8 cellular contexts compared by ENCODE assay signal in the genomic region with DNA sequence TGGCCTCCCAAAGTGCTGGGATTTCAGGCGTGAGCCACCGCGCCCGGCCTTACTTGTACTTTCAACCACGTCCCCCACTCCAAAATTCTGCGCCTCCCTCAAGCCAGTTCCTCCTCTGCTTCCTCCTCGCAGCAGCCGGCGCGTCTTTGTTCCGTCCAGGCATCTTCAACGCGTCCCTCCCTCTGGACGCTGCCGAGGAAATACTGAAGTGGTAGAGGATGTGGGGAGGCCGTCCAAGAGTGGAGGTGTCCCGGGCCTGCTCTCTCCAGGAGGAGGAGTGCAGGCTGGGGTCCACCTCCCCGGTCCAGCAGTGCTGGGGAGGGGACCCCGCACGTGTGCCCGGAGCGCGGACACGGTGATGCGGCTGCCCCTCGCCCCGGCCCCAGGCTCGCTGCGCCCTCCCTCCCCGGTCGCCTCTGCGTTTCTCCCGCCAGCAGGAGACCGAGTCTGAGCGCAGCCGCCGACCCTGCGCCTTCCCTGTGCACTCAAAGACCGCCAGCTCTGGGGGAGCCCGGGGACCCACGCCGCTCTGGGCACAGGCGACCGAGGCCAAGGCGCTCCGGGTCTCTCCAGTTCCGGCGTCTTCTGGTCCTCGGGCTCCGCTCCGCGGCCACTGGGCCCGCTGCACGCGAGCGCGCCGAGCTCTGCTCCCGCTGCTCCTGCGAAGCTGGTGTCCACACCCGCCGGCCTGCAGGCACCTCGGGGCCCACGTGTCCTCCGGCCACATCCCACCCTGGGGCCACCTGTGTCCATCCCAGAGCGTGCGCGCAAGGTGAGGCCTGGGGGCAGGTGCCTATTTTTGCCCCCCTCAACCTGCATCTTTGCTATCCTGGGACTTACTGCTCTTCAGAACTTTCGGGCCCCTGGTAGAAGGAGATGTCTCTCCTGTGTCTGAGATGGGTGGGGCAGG. TPM values are rescaled to one million over a fixed set of nuclear protein-coding genes. Genes with fewer than 3 reads are reported as not detected.
DNase-seq lines count a peak whose midpoint lies in the region; ATAC-seq and TF ChIP-seq lines count a peak whose summit lies in the region.

No MANE protein-coding gene starts in this region.

- H3K27ac ChIP-seq in PC-3 (ENCODE audit: low read length) (no peak overlapping the region), heart right ventricle (no peak overlapping the region), prostate gland (no peak overlapping the region), uterus (no peak overlapping the region)

- TF ChIP-seq POLR2A in prostate gland (IDR thresholded peaks at IDR 0.05) (no peak), uterus (IDR thresholded peaks at IDR 0.05) (no peak)

- H3K9me3 Mint-ChIP-seq in activated naive CD4-positive, alpha-beta T cell treated with anti-CD3 and anti-CD28 coated beads, Interleukin-2, amount 50 U/mL, for 24 hours, result no peaks in the 10 kb centered on the region

- H3F3A ChIP-seq in PC-3 (ENCODE audit: low read length, unreplicated experiment), result no peaks in the 10 kb centered on the region

- peak overlapping the region; percentile 66 for H2AFZ ChIP-seq in PC-3 (ENCODE audit: low read length)

- CTCF ChIA-PET in AG04449 (lab: Yijun Ruan, JAX) (interaction anchor here (0.6 to 1.2 kb wide), 10 partner anchors 13 to 168 kb away, joined by 3 to 7 read pairs (median 3); no protein-coding TSS in a partner anchor), PC-3 (lab: Charles Lee) (interaction anchor here (0.5 to 1.0 kb wide), 2 partner anchors 86 to 92 kb away, joined by 4 to 11 read pairs; no protein-coding TSS in a partner anchor)

- H3K9ac ChIP-seq in PC-3 (ENCODE audit: low read length), result no peak overlapping the region

- H3K79me2 ChIP-seq in PC-3 (ENCODE audit: low read length), result no peaks in the 10 kb centered on the region

- peaks cover 14% of the 10 kb centered on the region for H3K4me1 Mint-ChIP-seq in activated naive CD4-positive, alpha-beta T cell treated with anti-CD3 and anti-CD28 coated beads, Interleukin-2, amount 50 U/mL, for 24 hours

- H3K4me1 ChIP-seq in PC-3 (ENCODE audit: insufficient read depth, low read length) (no peaks in the 10 kb centered on the region), heart right ventricle (peaks cover 0 to 11% (median 9%) of the 10 kb centered on the region in 9 donors), prostate gland (replicated peaks) (peaks cover 3% of the 10 kb centered on the region), uterus (no peaks in the 10 kb centered on the region)

- H3K4me2 ChIP-seq in PC-3 (ENCODE audit: low read length), result peak overlapping the region; percentile 67

- TF ChIP-seq CTCF in AG04449 (IDR thresholded peaks at IDR 0.05; ENCODE audit: insufficient read depth, low read length, missing control alignments), result peak; percentile 63
- TF ChIP-seq CTCF in PC-3 (conservative IDR thresholded peaks at IDR 0.05; ENCODE audit: low read depth, low read length), result peak; percentile 58
- TF ChIP-seq CTCF in heart right ventricle (IDR thresholded peaks at IDR 0.05), result peak in 8 of 9 donors; percentile 31 to 70 (median 64)
- TF ChIP-seq CTCF in prostate gland (IDR thresholded peaks at IDR 0.05), result peak in 2 of 4 experiments; percentile 37 to 41
- TF ChIP-seq CTCF in uterus (IDR thresholded peaks at IDR 0.05), result peak in 3 of 4 experiments; percentile 8 to 55 (median 26)

- no TSS peak for BruUV-seq in PC-3 (replicated peaks; lab: Mats Ljungman, UMichigan)

- ATAC-seq in PC-3, result peak; percentile 98
- ATAC-seq in heart right ventricle, result peak; percentile 84 to 95 (median 91)
- no peak for ATAC-seq in GM19452 (IDR thresholded peaks at IDR 0.05; ENCODE audit: unreplicated experiment)

- H3K36me3 ChIP-seq in PC-3 (ENCODE audit: low read depth, low read length) (no peaks in the 10 kb centered on the region), heart right ventricle (no peaks in the 10 kb centered on the region), prostate gland (no peaks in the 10 kb centered on the region), uterus (no peaks in the 10 kb centered on the region)

- peak overlapping the region; percentile 41 for H3K27ac Mint-ChIP-seq in activated naive CD4-positive, alpha-beta T cell treated with anti-CD3 and anti-CD28 coated beads, Interleukin-2, amount 50 U/mL, for 24 hours

- H3K27me3 Mint-ChIP-seq in activated naive CD4-positive, alpha-beta T cell treated with anti-CD3 and anti-CD28 coated beads, Interleukin-2, amount 50 U/mL, for 24 hours, result peaks cover 45% of the 10 kb centered on the region

- POLR2A ChIA-PET in AG04449 (lab: Yijun Ruan, JAX), result no interaction called here
- POLR2A ChIA-PET in PC-3 (lab: Charles Lee; ENCODE audit: unreplicated experiment), result no interaction called here

- H3K4me3 ChIP-seq in AG04449 (ENCODE audit: low read depth, low read length) (peak overlapping the region; percentile 40), PC-3 (ENCODE audit: low read length) (peak overlapping the region; percentile 57; the same call in 1 of the 2 replicates), heart right ventricle (peak overlapping the region; percentile 10 to 52 (median 42)), prostate gland (peak overlapping the region; percentile 7 to 24), uterus (peak overlapping the region in 1 of 2 donors; percentile 20)

- intact Hi-C loops in PC-3 (cut with micrococcal nuclease), result no loop called here
- intact Hi-C loops in heart right ventricle (cut with DNase I), result loop anchor here in 5 of 10 donors (5.0 to 10.0 kb wide), 5 partner anchors 85 to 125 kb away; a partner anchor contains a TSS
- intact Hi-C loops in prostate gland (cut with DNase I), result loop anchor here (5.0 kb wide), 1 partner anchor 128 kb away; no protein-coding TSS in a partner anchor
- intact Hi-C loops in uterus (cut with DNase I; ENCODE audit: low total_unique reads), result no loop called here

- peak overlapping the region; percentile 78 for H3K4me3 Mint-ChIP-seq in activated naive CD4-positive, alpha-beta T cell treated with anti-CD3 and anti-CD28 coated beads, Interleukin-2, amount 50 U/mL, for 24 hours

- no peaks in the 10 kb centered on the region for H4K20me1 ChIP-seq in PC-3 (ENCODE audit: low read length)

- no peak for DNase-seq in AG04449 (ENCODE audit: low read depth, low spot score)
- DNase-seq in HCEC 1CT, result peak; percentile 15
- peak; percentile 72 for DNase-seq in PC-3
- peak in 1 of 2 donors; percentile 56 for DNase-seq in heart right ventricle
- no peak for DNase-seq in prostate gland (ENCODE audit: low spot score)
- DNase-seq in uterus, result no peak

- no peaks in the 10 kb centered on the region for H3K36me3 Mint-ChIP-seq in activated naive CD4-positive, alpha-beta T cell treated with anti-CD3 and anti-CD28 coated beads, Interleukin-2, amount 50 U/mL, for 24 hours

- H3K9me2 ChIP-seq in PC-3 (replicated peaks; ENCODE audit: low read length), result no peaks in the 10 kb centered on the region

- H3K27me3 ChIP-seq in PC-3 (ENCODE audit: low read length) (peaks cover 76% of the 10 kb centered on the region), heart right ventricle (peaks cover 0 to 96% (median 89%) of the 10 kb centered on the region in 7 donors), prostate gland (replicated peaks; ENCODE audit: insufficient read depth) (peaks cover 10% of the 10 kb centered on the region), uterus (peaks cover 0 to 42% of the 10 kb centered on the region in 2 donors)

- H3K9me3 ChIP-seq in PC-3 (ENCODE audit: low read length) (no peaks in the 10 kb centered on the region), heart right ventricle (no peaks in the 10 kb centered on the region), prostate gland (no peaks in the 10 kb centered on the region), uterus (no peaks in the 10 kb centered on the region)

- WGBS in heart right ventricle, 2 donors, result 1 to 2% methylated on average over 69 of the region's 69 CpGs
- WGBS in prostate gland, result 2% methylated on average over 60 of the region's 69 CpGs

RNA-seq across cellular contexts. Expression of a gene that starts 31.7 kb away (rescaled TPM):
- total RNA-seq in PC-3 (2014; rRNA removed) (18.4 and 22.1 TPM in 2 replicates), heart right ventricle (1 to 10 TPM; 2.8 to 8.7 (median 5.1) TPM), prostate gland (10 to 100 TPM; 15.0 to 19.2 TPM), uterus (10 to 100 TPM in 2 of 4 donors, 1 to 10 TPM in 2; 1.0 to 23.4 (median 10.7) TPM)
- 1 to 10 TPM; 3.1 to 9.6 TPM for polyA plus RNA-seq in heart right ventricle

RNA-seq across cellular contexts. Expression of a gene that starts 41.5 kb away (rescaled TPM):
- 54.5 and 74.2 TPM in 2 replicates for total RNA-seq in PC-3 (2014; rRNA removed)
- total RNA-seq in heart right ventricle, result 10 to 100 TPM; 44.8 to 72.3 (median 62.9) TPM
- 10 to 100 TPM; 44.2 to 63.6 TPM for polyA plus RNA-seq in heart right ventricle
- total RNA-seq in prostate gland, result 10 to 100 TPM; 46.6 to 47.0 TPM
- total RNA-seq in uterus, result 10 to 100 TPM; 14.7 to 44.1 (median 27.7) TPM

RNA-seq across cellular contexts. Expression of a gene that starts 41.6 kb away (rescaled TPM):
- total RNA-seq in PC-3 (2014; rRNA removed) (0.44 and 1.2 TPM in 2 replicates), heart right ventricle (under 1 TPM in 7 of 10 donors, not detected in 3; 0.14 to 0.53 (median 0.34) TPM), prostate gland (1 to 10 TPM; 1.1 to 4.9 TPM), uterus (1 to 10 TPM in 2 of 4 donors, under 1 TPM in 2; 0.14 to 1.5 (median 0.76) TPM)
- under 1 TPM; 0.19 to 0.95 TPM for polyA plus RNA-seq in heart right ventricle

RNA-seq across cellular contexts. Expression of a gene that starts 51.2 kb away (rescaled TPM):
- total RNA-seq in PC-3 (2014; rRNA removed), result 44.0 and 47.9 TPM in 2 replicates
- total RNA-seq in heart right ventricle, result 10 to 100 TPM; 25.6 to 38.2 (median 34.5) TPM
- polyA plus RNA-seq in heart right ventricle, result 10 to 100 TPM; 20.6 to 82.5 TPM
- total RNA-seq in prostate gland, result 10 to 100 TPM; 32.6 to 44.4 TPM
- total RNA-seq in uterus, result 10 to 100 TPM; 12.4 to 80.7 (median 39.8) TPM

RNA-seq across cellular contexts. Expression of a gene that starts 56.8 kb away (rescaled TPM):
- not detected in 2 replicates for total RNA-seq in PC-3 (2014; rRNA removed)
- 1 to 10 TPM in 1 of 10 donors, under 1 TPM in 5, not detected in 4; 0.11 to 2.0 (median 0.29) TPM for total RNA-seq in heart right ventricle
- polyA plus RNA-seq in heart right ventricle, result under 1 TPM; 0.07 to 0.15 TPM
- total RNA-seq in prostate gland, result under 1 TPM; 0.27 to 0.45 TPM
- total RNA-seq in uterus, result under 1 TPM in 2 of 4 donors, not detected in 2; 0.49 to 0.51 TPM

Comparison
In these comparisons a context has a peak if more than half of its experiments do, and no peak if none do; other contexts are left out.
1. DNase-seq: peak in HCEC 1CT (single experiment) and PC-3 (single experiment); none in AG04449 (single experiment), prostate gland (single experiment) and uterus (0 of 2).